In genomic region chr4:17717301-17717700, GRCh38 we compare ENCODE assay signal across 20 cellular contexts.
DNase-seq lines count a peak whose midpoint lies in the region; ATAC-seq and TF ChIP-seq lines count a peak whose summit lies in the region.
"Had no signal": no experiment of that assay in that cellular context is flagged by ENCODE, and none has a peak within 500 bp of the region (broad histone marks: within the 10 kb centered on the region; RNA-seq: fewer than 3 reads in every experiment).

No MANE protein-coding gene starts in this region.

- ATAC-seq in GM19351 (IDR thresholded peaks at IDR 0.05; ENCODE audit: unreplicated experiment) (no peak), HG02678 (IDR thresholded peaks at IDR 0.05; ENCODE audit: unreplicated experiment) (no peak), GM19452 (IDR thresholded peaks at IDR 0.05; ENCODE audit: unreplicated experiment) (no peak), left lung (no peak)
- ATAC-seq: Panc1, SK-N-SH treated with all-trans-retinoic acid at 6 μM for 48 hours had no signal

- H3K9me3 ChIP-seq in neural cell (ENCODE audit: low read length): no peaks in the 10 kb centered on the region
- H3K9me3 ChIP-seq in left lung: no peaks in the 10 kb centered on the region

- no peaks in the 10 kb centered on the region for H4K20me1 ChIP-seq in neural cell (ENCODE audit: insufficient read depth)

- no peaks in the 10 kb centered on the region for H3K4me1 ChIP-seq in left lung

- H3K9me2 ChIP-seq in neural cell (ENCODE audit: insufficient read depth, low read length): no peaks in the 10 kb centered on the region

- TF ChIP-seq CTCF in neural cell (IDR thresholded peaks at IDR 0.05; ENCODE audit: poor library complexity, severe bottlenecking) (no peak), left lung (IDR thresholded peaks at IDR 0.05) (no peak)

- H3K9ac ChIP-seq in neural cell (ENCODE audit: low read length): no peak overlapping the region

- H3F3A ChIP-seq in neural cell (ENCODE audit: insufficient read depth, low read length, poor library complexity, severe bottlenecking): no peaks in the 10 kb centered on the region

- no peaks in the 10 kb centered on the region for H3K79me2 ChIP-seq in neural cell (replicated peaks; ENCODE audit: insufficient read depth, low read length)

- no peak for TF ChIP-seq RAD21 in neural cell (conservative IDR thresholded peaks at IDR 0.05)

- no peak for TF ChIP-seq EP300 in neural cell (conservative IDR thresholded peaks at IDR 0.05; ENCODE audit: poor library complexity, severe bottlenecking)

- peak overlapping the region; percentile 10 for H3K27ac ChIP-seq in neural cell (ENCODE audit: low read length)
- no peak overlapping the region for H3K27ac ChIP-seq in left lung

- DNase-seq in Ammon's horn (ENCODE audit: low spot score) (peak; percentile 34), NCI-H1694 treated with DMSO at 0.1 percent for 48 hours (lab: John Stamatoyannopoulos, UW) (peak; percentile 79), ecto neural progenitor cell (ENCODE audit: low spot score) (peak; percentile 29), left lung (no peak)
- DNase-seq: AML-193; Calu3; CD4-positive, CD25-positive, alpha-beta regulatory T cell; DMS79 treated with DMSO at 0.1 percent for 48 hours; GDM1; Kasumi-1; NCI-H2029; NCI-H226; NCI-H774; Right ventricle myocardium superior had no signal

- intact Hi-C loops in left lung (cut with DNase I): no loop called here

- H2AFZ ChIP-seq in neural cell (ENCODE audit: low read depth, low read length): no peak overlapping the region

- H3K27me3 ChIP-seq in neural cell (ENCODE audit: insufficient read depth, low read depth, low read length) (no peaks in the 10 kb centered on the region), left lung (no peaks in the 10 kb centered on the region)

- no peak overlapping the region for H3K4me2 ChIP-seq in neural cell (ENCODE audit: low read length)

- H3K36me3 ChIP-seq in neural cell (ENCODE audit: insufficient read depth, low read length): no peaks in the 10 kb centered on the region
- no peaks in the 10 kb centered on the region for H3K36me3 ChIP-seq in left lung

- H3K4me3 ChIP-seq in neural cell (ENCODE audit: low read length): no peak overlapping the region
- no peak overlapping the region for H3K4me3 ChIP-seq in left lung

TF ChIP-seq in neural cell, 6 proteins besides CTCF, POLR2A, EP300 and RAD21:
- no peak for TF ChIP-seq POLR2AphosphoS5 (IDR thresholded peaks at IDR 0.05)
- TF ChIP-seq MXI1 (conservative IDR thresholded peaks at IDR 0.05; ENCODE audit: poor library complexity, severe bottlenecking): no peak

Comparison
In these comparisons a context has a peak if more than half of its experiments do, and no peak if none do; other contexts are left out.
1. DNase-seq: peak in Ammon's horn (single experiment), NCI-H1694 treated with DMSO at 0.1 percent for 48 hours (single experiment) and ecto neural progenitor cell (single experiment); none in left lung (0 of 2).